1 cellular context compared by ENCODE assay signal in genomic region chr9:91033802-91034201, GRCh38.
TF ChIP-seq lines count a peak whose summit lies in the region.

No MANE protein-coding gene starts in this region.

TF ChIP-seq in GM23338, 12 proteins besides CTCF, POLR2A, EP300 and RAD21 (continued from another document):
- no peak for TF ChIP-seq REST (IDR thresholded peaks at IDR 0.05; ENCODE audit: unreplicated experiment)
- TF ChIP-seq, protein P1, sequence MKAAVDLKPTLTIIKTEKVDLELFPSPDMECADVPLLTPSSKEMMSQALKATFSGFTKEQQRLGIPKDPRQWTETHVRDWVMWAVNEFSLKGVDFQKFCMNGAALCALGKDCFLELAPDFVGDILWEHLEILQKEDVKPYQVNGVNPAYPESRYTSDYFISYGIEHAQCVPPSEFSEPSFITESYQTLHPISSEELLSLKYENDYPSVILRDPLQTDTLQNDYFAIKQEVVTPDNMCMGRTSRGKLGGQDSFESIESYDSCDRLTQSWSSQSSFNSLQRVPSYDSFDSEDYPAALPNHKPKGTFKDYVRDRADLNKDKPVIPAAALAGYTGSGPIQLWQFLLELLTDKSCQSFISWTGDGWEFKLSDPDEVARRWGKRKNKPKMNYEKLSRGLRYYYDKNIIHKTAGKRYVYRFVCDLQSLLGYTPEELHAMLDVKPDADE (IDR thresholded peaks at IDR 0.05) = no peak
- no peak for TF ChIP-seq NANOG (IDR thresholded peaks at IDR 0.05; ENCODE audit: borderline replicate concordance)
- no peak for TF ChIP-seq ZNF462 (CRISPR knock-in tag; IDR thresholded peaks at IDR 0.05)
- no peak for TF ChIP-seq CREB1 (CRISPR knock-in tag; IDR thresholded peaks at IDR 0.05; ENCODE audit: low read depth)
- no peak for TF ChIP-seq POLR2AphosphoS5 (IDR thresholded peaks at IDR 0.05; ENCODE audit: low read depth)
- no peak for TF ChIP-seq EZH2 (IDR thresholded peaks at IDR 0.05; ENCODE audit: low read depth, unreplicated experiment)
- no peak for TF ChIP-seq JUNB (IDR thresholded peaks at IDR 0.05; ENCODE audit: unreplicated experiment)
